Comparison of ENCODE assay signal across 8 cellular contexts in the genomic region with DNA sequence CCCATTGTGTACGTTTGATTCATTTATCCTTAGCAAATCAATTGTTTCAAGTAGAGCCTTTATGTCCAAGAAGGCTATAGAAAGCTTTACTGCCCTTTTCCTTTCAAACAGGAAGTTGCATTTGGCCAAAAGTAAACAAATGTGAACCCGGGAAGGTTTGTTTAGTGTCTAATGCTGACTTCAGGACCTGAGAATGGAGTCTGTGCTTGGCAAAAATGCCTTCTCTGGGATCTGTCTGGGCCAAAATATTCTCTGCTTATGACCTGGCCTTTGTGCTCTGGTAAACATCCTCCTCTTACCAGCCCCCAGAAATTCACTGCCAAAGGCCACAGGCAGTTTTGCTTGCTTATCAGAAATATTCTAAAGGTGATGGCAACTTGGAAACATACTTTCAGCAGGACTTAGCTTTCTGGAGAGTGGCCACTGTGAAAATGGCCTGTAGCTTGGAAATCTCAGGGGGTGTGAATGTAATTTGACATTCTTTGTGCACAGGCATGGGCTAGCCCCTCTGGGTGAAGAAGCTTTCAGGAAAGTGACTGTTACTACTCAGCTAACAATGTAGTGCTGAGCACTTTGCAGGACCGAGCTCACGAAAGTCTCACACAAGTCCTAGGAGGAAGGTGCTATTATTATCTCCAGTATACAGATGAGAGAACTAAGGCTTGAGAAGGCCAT.
DNase-seq lines count a peak whose midpoint lies in the region; ATAC-seq lines count a peak whose summit lies in the region.

No MANE protein-coding gene starts in this region.

- ATAC-seq in naive thymus-derived CD4-positive, alpha-beta T cell = no peak
- ATAC-seq in GM18909 (IDR thresholded peaks at IDR 0.05; ENCODE audit: poor library complexity, unreplicated experiment) = no peak

- H3K4me3 Mint-ChIP-seq in naive thymus-derived CD4-positive, alpha-beta T cell = peak overlapping the region in 3 of 10 donors; percentile 2 to 77 (median 29)
- no peak overlapping the region for H3K4me3 Mint-ChIP-seq in activated naive CD4-positive, alpha-beta T cell treated with anti-CD3 and anti-CD28 coated beads for 36 hours

- DNase-seq in AG08395 (ENCODE audit: low spot score) (peak; percentile 43), dedifferentiated amniotic fluid mesenchymal stem cell (ENCODE audit: extremely low spot score) (peak; percentile 33), posterior vena cava (ENCODE audit: low spot score) (no peak)
- DNase-seq in naive thymus-derived CD4-positive, alpha-beta T cell = no peak
- no peak for DNase-seq in activated naive CD4-positive, alpha-beta T cell treated with anti-CD3 and anti-CD28 coated beads for 36 hours
- DNase-seq in effector memory CD4-positive, alpha-beta T cell = no peak

- POLR2A ChIA-PET in naive thymus-derived CD4-positive, alpha-beta T cell (lab: Charles Lee) = interaction anchor here (0.8 to 1.4 kb wide), 2 partner anchors 16 to 29 kb away, joined by 3 to 4 read pairs; no protein-coding TSS in a partner anchor

- peaks cover 0 to 2% (median 0%) of the 10 kb centered on the region in 5 donors for H3K27me3 Mint-ChIP-seq in naive thymus-derived CD4-positive, alpha-beta T cell
- H3K27me3 Mint-ChIP-seq in activated naive CD4-positive, alpha-beta T cell treated with anti-CD3 and anti-CD28 coated beads for 36 hours (ENCODE audit: low read depth) = peaks cover 11% of the 10 kb centered on the region

- peak overlapping the region in 8 of 9 donors; percentile 26 to 99 (median 82) for H3K27ac Mint-ChIP-seq in naive thymus-derived CD4-positive, alpha-beta T cell
- no peak overlapping the region for H3K27ac Mint-ChIP-seq in activated naive CD4-positive, alpha-beta T cell treated with anti-CD3 and anti-CD28 coated beads for 36 hours

- CTCF ChIA-PET in naive thymus-derived CD4-positive, alpha-beta T cell (lab: Charles Lee) = interaction anchor here (0.5 to 0.7 kb wide), 2 partner anchors 146 to 1481 kb away, joined by 3 to 4 read pairs; no protein-coding TSS in a partner anchor
- CTCF ChIA-PET in activated naive CD4-positive, alpha-beta T cell treated with anti-CD3 and anti-CD28 coated beads for 36 hours (lab: Charles Lee) = no interaction called here

- H3K4me1 ChIP-seq in HUES6 (ENCODE audit: control insufficient read depth, insufficient read depth, low read length) = peaks cover 16% of the 10 kb centered on the region
- peaks cover 6 to 60% of the 10 kb centered on the region in 2 donors for H3K4me1 ChIP-seq in naive thymus-derived CD4-positive, alpha-beta T cell (ENCODE audit: control insufficient read depth in 2 of 2, insufficient read depth in 2 of 2, low read length in 2 of 2)
- peaks cover 31% of the 10 kb centered on the region for H3K4me1 ChIP-seq in effector memory CD4-positive, alpha-beta T cell (ENCODE audit: control insufficient read depth, insufficient read depth, low read length, poor library complexity, severe bottlenecking)

- H3K4me1 Mint-ChIP-seq in naive thymus-derived CD4-positive, alpha-beta T cell = peaks cover 0 to 64% (median 52%) of the 10 kb centered on the region in 7 donors
- peaks cover 63% of the 10 kb centered on the region for H3K4me1 Mint-ChIP-seq in activated naive CD4-positive, alpha-beta T cell treated with anti-CD3 and anti-CD28 coated beads for 36 hours (ENCODE audit: low read depth)

- no peak overlapping the region for H3K9ac ChIP-seq in HUES6 (ENCODE audit: low read length)

- peaks cover 0 to 17% (median 0%) of the 10 kb centered on the region in 5 donors for H3K36me3 Mint-ChIP-seq in naive thymus-derived CD4-positive, alpha-beta T cell
- H3K36me3 Mint-ChIP-seq in activated naive CD4-positive, alpha-beta T cell treated with anti-CD3 and anti-CD28 coated beads for 36 hours (ENCODE audit: low read depth) = no peaks in the 10 kb centered on the region

- peaks cover 0 to 9% (median 2%) of the 10 kb centered on the region in 11 donors for H3K9me3 Mint-ChIP-seq in naive thymus-derived CD4-positive, alpha-beta T cell
- H3K9me3 Mint-ChIP-seq in activated naive CD4-positive, alpha-beta T cell treated with anti-CD3 and anti-CD28 coated beads for 36 hours = no peaks in the 10 kb centered on the region

- H3K27me3 ChIP-seq in HUES6 (ENCODE audit: control insufficient read depth, insufficient read depth, low read length) = no peaks in the 10 kb centered on the region
- no peaks in the 10 kb centered on the region for H3K27me3 ChIP-seq in naive thymus-derived CD4-positive, alpha-beta T cell (ENCODE audit: control insufficient read depth in 2 of 2, insufficient read depth in 2 of 2, low read length in 2 of 2)
- H3K27me3 ChIP-seq in effector memory CD4-positive, alpha-beta T cell (replicated peaks; ENCODE audit: control insufficient read depth, insufficient read depth, low read length, poor library complexity, severe bottlenecking) = no peaks in the 10 kb centered on the region

- H3K4me3 ChIP-seq in HUES6 (ENCODE audit: low read depth, low read length) = no peak overlapping the region
- H3K4me3 ChIP-seq in naive thymus-derived CD4-positive, alpha-beta T cell (ENCODE audit: low read length) = no peak overlapping the region
- H3K4me3 ChIP-seq in effector memory CD4-positive, alpha-beta T cell (ENCODE audit: insufficient read depth, low read depth, low read length, poor library complexity, severe bottlenecking) = no peak overlapping the region

- peak overlapping the region; percentile 3; the same call in 1 of the 2 replicates for H3K27ac ChIP-seq in HUES6 (ENCODE audit: low read depth, low read length)
- H3K27ac ChIP-seq in naive thymus-derived CD4-positive, alpha-beta T cell (ENCODE audit: low read depth, low read length) = no peak overlapping the region
- no peak overlapping the region for H3K27ac ChIP-seq in effector memory CD4-positive, alpha-beta T cell (ENCODE audit: insufficient read depth, low read length, poor library complexity, severe bottlenecking)

- H3K36me3 ChIP-seq in HUES6 (ENCODE audit: control insufficient read depth, insufficient read depth, low read length) = no peaks in the 10 kb centered on the region
- no peaks in the 10 kb centered on the region for H3K36me3 ChIP-seq in naive thymus-derived CD4-positive, alpha-beta T cell (ENCODE audit: control insufficient read depth in 2 of 3, insufficient read depth in 3 of 3, low read length in 3 of 3)
- no peaks in the 10 kb centered on the region for H3K36me3 ChIP-seq in effector memory CD4-positive, alpha-beta T cell (ENCODE audit: control insufficient read depth, insufficient read depth, low read length)

- intact Hi-C loops in naive thymus-derived CD4-positive, alpha-beta T cell (cut with micrococcal nuclease) = no loop called here
- intact Hi-C loops in activated naive CD4-positive, alpha-beta T cell treated with anti-CD3 and anti-CD28 coated beads for 36 hours (cut with micrococcal nuclease) = loop anchor here (10.0 kb wide), 1 partner anchor 692 kb away; no protein-coding TSS in a partner anchor
- intact Hi-C loops in posterior vena cava (cut with DNase I) = no loop called here

- no peaks in the 10 kb centered on the region for H3K9me3 ChIP-seq in HUES6 (ENCODE audit: control insufficient read depth, insufficient read depth, low read depth, low read length)
- H3K9me3 ChIP-seq in naive thymus-derived CD4-positive, alpha-beta T cell (ENCODE audit: control insufficient read depth in 2 of 3, low read length in 3 of 3) = no peaks in the 10 kb centered on the region
- H3K9me3 ChIP-seq in effector memory CD4-positive, alpha-beta T cell (ENCODE audit: control insufficient read depth, low read length) = no peaks in the 10 kb centered on the region

Comparison
In these comparisons a context has a peak if more than half of its experiments do, and no peak if none do; other contexts are left out.
1. DNase-seq: peak in AG08395 (single experiment) and dedifferentiated amniotic fluid mesenchymal stem cell (single experiment); none in naive thymus-derived CD4-positive, alpha-beta T cell (0 of 9), activated naive CD4-positive, alpha-beta T cell treated with anti-CD3 and anti-CD28 coated beads for 36 hours (single experiment), effector memory CD4-positive, alpha-beta T cell (0 of 3) and posterior vena cava (single experiment).